ENCODE assay signal across 26 cellular contexts in genomic region chr4:78185117-78185516, GRCh38.
"Had no signal": no experiment of that assay in that cellular context is flagged by ENCODE, and none has a peak within 500 bp of the region (broad histone marks: within the 10 kb centered on the region; RNA-seq: fewer than 3 reads in every experiment).

No MANE protein-coding gene starts in this region.

- H3K4me1 ChIP-seq: adrenal gland, ascending aorta, left ventricle myocardium inferior, spleen, suprapubic skin, tibial nerve had no signal

- H3K4me3 Mint-ChIP-seq: activated naive CD4-positive, alpha-beta T cell treated with anti-CD3 and anti-CD28 coated beads for 36 hours; activated naive CD8-positive, alpha-beta T cell treated with anti-CD3 and anti-CD28 coated beads for 36 hours; activated T-helper 1 cell treated with anti-CD3 and anti-CD28 coated beads, Interleukin-12 subunit alpha, Interleukin-12 subunit beta, Interleukin-2, Interleukin-4 antibody, amounts not matched to agents 30 ng/mL and 10 ng/mL and 1 ng/mL, durations not matched to agents 14 hours and 24 hours and 36 hours; effector memory CD8-positive, alpha-beta T cell; natural killer cell treated with Interleukin-12 subunit alpha and Interleukin-12 subunit beta and Interleukin-15 and Interleukin-18, amount 100 ng/mL, for 72 hours; T-helper 2 cell treated with Interferon-gamma antibody and Interleukin-4, amounts not matched to agents 5 μg/mL and 100 μg/mL, for 36 hours had no signal

- ATAC-seq: effector memory CD8-positive, alpha-beta T cell; heart left ventricle; natural killer cell treated with Interleukin-12 subunit alpha and Interleukin-12 subunit beta and Interleukin-15 and Interleukin-18, amount 100 ng/mL, for 72 hours; psoas muscle had no signal

- DNase-seq: activated CD4-positive, alpha-beta T cell treated with anti-CD3 and anti-CD28 coated beads for 4 hours; activated CD4-positive, alpha-beta T cell treated with anti-CD3 and anti-CD28 coated beads, Interleukin-2, amount 50 U/mL, for 4 hours; activated CD4-positive, CD25-positive, alpha-beta regulatory T cell; activated effector memory CD4-positive, alpha-beta T cell treated with anti-CD3 and anti-CD28 coated beads, Interleukin-2, amount 50 U/mL, for 16 hours; activated naive CD4-positive, alpha-beta T cell treated with anti-CD3 and anti-CD28 coated beads for 36 hours; activated naive CD8-positive, alpha-beta T cell treated with anti-CD3 and anti-CD28 coated beads for 36 hours; adrenal gland; brain microvascular endothelial cell; cortex of kidney; effector memory CD8-positive, alpha-beta T cell; heart left ventricle; left ventricle myocardium inferior; mesendoderm; ovary; psoas muscle; spleen; stimulated activated naive CD4-positive, alpha-beta T cell; T-helper 1 cell had no signal

- H3K27ac ChIP-seq: adrenal gland, ascending aorta, brain microvascular endothelial cell, heart left ventricle, left ventricle myocardium inferior, neutrophil, ovary, psoas muscle, spleen, suprapubic skin, tibial nerve had no signal

- H3K27me3 Mint-ChIP-seq: effector memory CD8-positive, alpha-beta T cell had no signal

- H3K9me3 ChIP-seq: adrenal gland, ascending aorta, heart left ventricle, left ventricle myocardium inferior, neutrophil, ovary, psoas muscle, spleen, suprapubic skin, tibial nerve had no signal

- H3K27me3 ChIP-seq: adrenal gland, ascending aorta, brain microvascular endothelial cell, heart left ventricle, neutrophil, ovary, spleen, suprapubic skin, tibial nerve had no signal

- H3K4me3 ChIP-seq: adrenal gland, ascending aorta, heart left ventricle, left ventricle myocardium inferior, lung, ovary, psoas muscle, spleen, suprapubic skin, tibial nerve had no signal

- H3K36me3 Mint-ChIP-seq: activated naive CD8-positive, alpha-beta T cell treated with anti-CD3 and anti-CD28 coated beads for 36 hours; natural killer cell treated with Interleukin-12 subunit alpha and Interleukin-12 subunit beta and Interleukin-15 and Interleukin-18, amount 100 ng/mL, for 72 hours had no signal

- H3K4me1 Mint-ChIP-seq: activated naive CD8-positive, alpha-beta T cell treated with anti-CD3 and anti-CD28 coated beads for 36 hours had no signal

- H3K27ac Mint-ChIP-seq: activated naive CD4-positive, alpha-beta T cell treated with anti-CD3 and anti-CD28 coated beads for 36 hours; activated naive CD8-positive, alpha-beta T cell treated with anti-CD3 and anti-CD28 coated beads for 36 hours; activated T-helper 1 cell treated with anti-CD3 and anti-CD28 coated beads, Interleukin-12 subunit alpha, Interleukin-12 subunit beta, Interleukin-2, Interleukin-4 antibody, amounts not matched to agents 30 ng/mL and 10 ng/mL and 1 ng/mL, durations not matched to agents 14 hours and 24 hours and 36 hours; effector memory CD8-positive, alpha-beta T cell; natural killer cell treated with Interleukin-12 subunit alpha and Interleukin-12 subunit beta and Interleukin-15 and Interleukin-18, amount 100 ng/mL, for 72 hours; T-helper 2 cell treated with Interferon-gamma antibody and Interleukin-4, amounts not matched to agents 5 μg/mL and 100 μg/mL, for 36 hours had no signal

- H3K36me3 ChIP-seq: adrenal gland, ascending aorta, brain microvascular endothelial cell, heart left ventricle, left ventricle myocardium inferior, neutrophil, ovary, spleen, suprapubic skin, tibial nerve had no signal

- H3K9me3 Mint-ChIP-seq: activated naive CD4-positive, alpha-beta T cell treated with anti-CD3 and anti-CD28 coated beads for 36 hours; activated naive CD8-positive, alpha-beta T cell treated with anti-CD3 and anti-CD28 coated beads for 36 hours; activated T-helper 1 cell treated with anti-CD3 and anti-CD28 coated beads, Interleukin-12 subunit alpha, Interleukin-12 subunit beta, Interleukin-2, Interleukin-4 antibody, amounts not matched to agents 30 ng/mL and 10 ng/mL and 1 ng/mL, durations not matched to agents 14 hours and 24 hours and 36 hours; natural killer cell treated with Interleukin-12 subunit alpha and Interleukin-12 subunit beta and Interleukin-15 and Interleukin-18, amount 100 ng/mL, for 72 hours; T-helper 2 cell treated with Interferon-gamma antibody and Interleukin-4, amounts not matched to agents 5 μg/mL and 100 μg/mL, for 36 hours had no signal
